In genomic region chr1:240136402-240136801, GRCh38 we compare ENCODE assay signal across 16 cellular contexts. TPM values are rescaled to one million over a fixed set of nuclear protein-coding genes. Genes with fewer than 3 reads are reported as not detected.
A peak's percentile ranks its signal among the peaks of the same experiment; 100 is the strongest.
DNase-seq lines count a peak whose midpoint lies in the region; ATAC-seq and TF ChIP-seq lines count a peak whose summit lies in the region.
"Had no signal": no experiment of that assay in that cellular context is flagged by ENCODE, and none has a peak within 500 bp of the region (broad histone marks: within the 10 kb centered on the region; RNA-seq: fewer than 3 reads in every experiment).

No MANE protein-coding gene starts in this region.

- no peak overlapping the region for H3K4me2 ChIP-seq in PC-3 (ENCODE audit: low read length)

- peaks cover 1 to 29% (median 7%) of the 10 kb centered on the region in 5 donors for H3K27me3 Mint-ChIP-seq in naive thymus-derived CD8-positive, alpha-beta T cell
- H3K27me3 Mint-ChIP-seq in immature natural killer cell (ENCODE audit: low read depth in 3 of 3), result peaks cover 3% of the 10 kb centered on the region in 3 donors

- H3K4me1 ChIP-seq in PC-3 (ENCODE audit: insufficient read depth, low read length), result no peaks in the 10 kb centered on the region
- H3K4me1 ChIP-seq: HAP-1 had no signal

- DNase-seq in A172 (ENCODE audit: low spot score) (peak; percentile 46), ELR (ENCODE audit: low read depth) (peak; percentile 17), PC-3 (peak; percentile 26), fibroblast of mammary gland (ENCODE audit: low read depth) (peak; percentile 24), NCI-H2171 treated with DMSO at 0.1 percent for 48 hours (lab: John Stamatoyannopoulos, UW) (no peak), MG63 (no peak), immature natural killer cell (no peak)
- DNase-seq in naive thymus-derived CD8-positive, alpha-beta T cell, result no peak
- DNase-seq: CD4-positive, alpha-beta memory T cell; DND-41; NCI-H1092; NCI-H1694 treated with DMSO at 0.1 percent for 48 hours; NCI-H446; NCI-H774; SIG-M5 had no signal

- ATAC-seq in PC-3, result peak; percentile 50
- no peak for ATAC-seq in naive thymus-derived CD8-positive, alpha-beta T cell

- intact Hi-C loops in PC-3 (cut with micrococcal nuclease), result no loop called here

- H4K20me1 ChIP-seq in PC-3 (ENCODE audit: low read length), result no peaks in the 10 kb centered on the region

- H3K4me3 ChIP-seq in PC-3 (ENCODE audit: low read length) (no peak overlapping the region), fibroblast of mammary gland (ENCODE audit: control insufficient read depth, low read depth, low read length) (no peak overlapping the region), MG63 (no peak overlapping the region)
- H3K4me3 ChIP-seq: HAP-1 had no signal

- no TSS peak for BruUV-seq in PC-3 (replicated peaks; lab: Mats Ljungman, UMichigan)

- H3K27ac ChIP-seq in PC-3 (ENCODE audit: low read length), result no peak overlapping the region

- H3K9me2 ChIP-seq in PC-3 (replicated peaks; ENCODE audit: low read length), result no peaks in the 10 kb centered on the region

- POLR2A ChIA-PET in PC-3 (lab: Charles Lee; ENCODE audit: unreplicated experiment), result interaction anchor here (0.9 kb wide), 1 partner anchor 22 kb away, joined by 5 read pairs; no protein-coding TSS in a partner anchor
- POLR2A ChIA-PET in naive thymus-derived CD8-positive, alpha-beta T cell (lab: Charles Lee), result no interaction called here

- H3K36me3 ChIP-seq in PC-3 (ENCODE audit: low read depth, low read length), result no peaks in the 10 kb centered on the region
- H3K36me3 ChIP-seq in MG63, result peaks cover 55% of the 10 kb centered on the region
- H3K36me3 ChIP-seq: HAP-1 had no signal

- H3K9ac ChIP-seq in PC-3 (ENCODE audit: low read length), result no peak overlapping the region

- no peak overlapping the region for H3K4me3 Mint-ChIP-seq in naive thymus-derived CD8-positive, alpha-beta T cell
- no peak overlapping the region for H3K4me3 Mint-ChIP-seq in immature natural killer cell
- H3K4me3 Mint-ChIP-seq: CD4-positive, alpha-beta memory T cell had no signal

- TF ChIP-seq CTCF in PC-3 (conservative IDR thresholded peaks at IDR 0.05; ENCODE audit: low read depth, low read length) (no peak), fibroblast of mammary gland (conservative IDR thresholded peaks at IDR 0.05; ENCODE audit: control insufficient read depth, insufficient read depth, low read depth, low read length) (no peak)

- CTCF ChIA-PET in PC-3 (lab: Charles Lee), result interaction anchor here (1.0 kb wide), 1 partner anchor 13 kb away, joined by 6 read pairs; no protein-coding TSS in a partner anchor

- no peaks in the 10 kb centered on the region for H3K4me1 Mint-ChIP-seq in naive thymus-derived CD8-positive, alpha-beta T cell
- H3K4me1 Mint-ChIP-seq in immature natural killer cell, result no peaks in the 10 kb centered on the region
- H3K4me1 Mint-ChIP-seq: CD4-positive, alpha-beta memory T cell had no signal

- H3K79me2 ChIP-seq in PC-3 (ENCODE audit: low read length), result peaks cover 5% of the 10 kb centered on the region; the same call in 1 of the 2 replicates

- no peaks in the 10 kb centered on the region for H3K9me3 ChIP-seq in PC-3 (ENCODE audit: low read length)
- no peaks in the 10 kb centered on the region for H3K9me3 ChIP-seq in MG63
- H3K9me3 ChIP-seq: HAP-1 had no signal

- peaks cover 0 to 13% (median 2%) of the 10 kb centered on the region in 9 donors for H3K9me3 Mint-ChIP-seq in naive thymus-derived CD8-positive, alpha-beta T cell
- peaks cover 0 to 4% (median 0%) of the 10 kb centered on the region in 6 donors for H3K9me3 Mint-ChIP-seq in immature natural killer cell

- no peaks in the 10 kb centered on the region for H3K27me3 ChIP-seq in PC-3 (ENCODE audit: low read length)
- H3K27me3 ChIP-seq in MG63, result no peaks in the 10 kb centered on the region

- H2AFZ ChIP-seq in PC-3 (ENCODE audit: low read length), result no peak overlapping the region

- H3K27ac Mint-ChIP-seq in naive thymus-derived CD8-positive, alpha-beta T cell, result no peak overlapping the region
- H3K27ac Mint-ChIP-seq in immature natural killer cell, result no peak overlapping the region
- H3K27ac Mint-ChIP-seq: CD4-positive, alpha-beta memory T cell had no signal

- no peaks in the 10 kb centered on the region for H3F3A ChIP-seq in PC-3 (ENCODE audit: low read length, unreplicated experiment)

- H3K36me3 Mint-ChIP-seq in naive thymus-derived CD8-positive, alpha-beta T cell, result no peaks in the 10 kb centered on the region
- no peaks in the 10 kb centered on the region for H3K36me3 Mint-ChIP-seq in immature natural killer cell
- H3K36me3 Mint-ChIP-seq: CD4-positive, alpha-beta memory T cell had no signal

RNA-seq across cellular contexts. Expression of gene FMN2, which starts 44.7 kb away (rescaled TPM):
- 5.1 and 8.8 TPM in 2 replicates for total RNA-seq in A172 (2014; rRNA removed; shearing (Covaris generic))
- total RNA-seq in PC-3 (2014; rRNA removed), result 4.6 and 8.3 TPM in 2 replicates
- total RNA-seq in naive thymus-derived CD8-positive, alpha-beta T cell, result not detected
- not detected for polyA plus RNA-seq in naive thymus-derived CD8-positive, alpha-beta T cell
- 15.6 and 15.7 TPM in 2 replicates for total RNA-seq in MG63 (2014; rRNA removed; shearing (Covaris generic); ENCODE audit: low replicate concordance)
- not detected for polyA plus RNA-seq in immature natural killer cell
- total RNA-seq: CD4-positive, alpha-beta memory T cell had no signal
- polyA plus RNA-seq: CD4-positive, alpha-beta memory T cell had no signal

Comparison
In these comparisons a context has a peak if more than half of its experiments do, and no peak if none do; other contexts are left out.
1. DNase-seq: peak in A172 (single experiment), ELR (single experiment), PC-3 (single experiment) and fibroblast of mammary gland (single experiment); none in naive thymus-derived CD8-positive, alpha-beta T cell (0 of 10), NCI-H2171 treated with DMSO at 0.1 percent for 48 hours (single experiment), MG63 (single experiment) and immature natural killer cell (0 of 3).